24 cellular contexts compared by ENCODE assay signal in genomic region chr16:48617104-48617503, GRCh38. TPM values are rescaled to one million over a fixed set of nuclear protein-coding genes. Genes with fewer than 3 reads are reported as not detected.
DNase-seq lines count a peak whose midpoint lies in the region; ATAC-seq and TF ChIP-seq lines count a peak whose summit lies in the region.
"Had no signal": no experiment of that assay in that cellular context is flagged by ENCODE, and none has a peak within 500 bp of the region (broad histone marks: within the 10 kb centered on the region; RNA-seq: fewer than 3 reads in every experiment).

No MANE protein-coding gene starts in this region.

- H3K36me3 ChIP-seq in esophagus muscularis mucosa (no peaks in the 10 kb centered on the region), gastrocnemius medialis (no peaks in the 10 kb centered on the region)
- H3K36me3 ChIP-seq in effector memory CD4-positive, alpha-beta T cell (ENCODE audit: control insufficient read depth, insufficient read depth, low read length), result no peaks in the 10 kb centered on the region
- H3K36me3 ChIP-seq: neutrophil, right lobe of liver, transverse colon had no signal

- in situ Hi-C loops in gastrocnemius medialis (cut with MboI; ENCODE audit: low sequenced_read_pairs in 4 of 4), result loop anchor here in 1 of 4 donors (10.0 kb wide), 1 partner anchor 52 kb away; no protein-coding TSS in a partner anchor

- DNase-seq in activated CD8-positive, alpha-beta memory T cell treated with anti-CD3 and anti-CD28 coated beads for 24 hours, result peak; percentile 35
- no peak for DNase-seq in activated CD8-positive, alpha-beta memory T cell treated with anti-CD3 and anti-CD28 coated beads, Interleukin-2, amount 50 U/mL, for 4 hours
- DNase-seq in GF-D8 (lab: John Stamatoyannopoulos, UW) (peak; percentile 23), esophagus muscularis mucosa (ENCODE audit: extremely low spot score) (no peak), gastrocnemius medialis (no peak), SW480 (ENCODE audit: low spot score) (no peak), NCI-H526 (lab: John Stamatoyannopoulos, UW) (no peak)
- no peak for DNase-seq in effector memory CD4-positive, alpha-beta T cell
- DNase-seq: 8988T; activated B cell treated with CpG ODN at 0.5 μM for 24 hours; activated CD4-positive, alpha-beta T cell treated with anti-CD3 and anti-CD28 coated beads, Interleukin-2, amount 10 ng/mL, durations not matched to agents 7 days and 5 days; activated gamma-delta T cell treated with Interleukin-2 at 50 U/mL for 16 hours; activated naive CD8-positive, alpha-beta T cell treated with anti-CD3 and anti-CD28 coated beads, Interleukin-2, amount 10 ng/mL, durations not matched to agents 7 days and 5 days; activated T-cell treated with anti-CD3 and anti-CD28 coated beads, Interleukin-2, amount 50 U/mL, for 48 hours; CD4-positive, CD25-positive, alpha-beta regulatory T cell; GOT3; kidney; mesenchymal stem cell; NCI-H187 treated with DMSO at 0.1 percent for 48 hours; NCI-H510A; transverse colon had no signal

- H3K4me1 ChIP-seq in esophagus muscularis mucosa (peaks cover 21 to 53% (median 46%) of the 10 kb centered on the region in 4 donors), gastrocnemius medialis (peaks cover 9 to 16% of the 10 kb centered on the region in 2 donors)
- H3K4me1 ChIP-seq in effector memory CD4-positive, alpha-beta T cell (ENCODE audit: control insufficient read depth, insufficient read depth, low read length, poor library complexity, severe bottlenecking), result peaks cover 8% of the 10 kb centered on the region

- TF ChIP-seq CTCF in esophagus muscularis mucosa (IDR thresholded peaks at IDR 0.05) (no peak), gastrocnemius medialis (IDR thresholded peaks at IDR 0.05 in 4 of 5, conservative IDR thresholded peaks at IDR 0.05 in 1 of 5) (no peak)

- WGBS in esophagus muscularis mucosa, result 69% methylated on average over 7 of the region's 7 CpGs

- H3K27ac ChIP-seq in esophagus muscularis mucosa (replicated peaks in 1 of 4), result peak overlapping the region; percentile 35 to 68 (median 61)
- peak overlapping the region in 3 of 4 donors; percentile 21 to 35 (median 31) for H3K27ac ChIP-seq in gastrocnemius medialis
- H3K27ac ChIP-seq in effector memory CD4-positive, alpha-beta T cell (ENCODE audit: insufficient read depth, low read length, poor library complexity, severe bottlenecking), result no peak overlapping the region
- H3K27ac ChIP-seq: right lobe of liver had no signal

- no peak for TF ChIP-seq POLR2A in esophagus muscularis mucosa (IDR thresholded peaks at IDR 0.05; ENCODE audit: low read depth)
- TF ChIP-seq POLR2A in gastrocnemius medialis (IDR thresholded peaks at IDR 0.05), result no peak

- TF ChIP-seq EP300 in esophagus muscularis mucosa (IDR thresholded peaks at IDR 0.05), result no peak

- H3K9me3 ChIP-seq in esophagus muscularis mucosa (no peaks in the 10 kb centered on the region), gastrocnemius medialis (no peaks in the 10 kb centered on the region)
- H3K9me3 ChIP-seq in effector memory CD4-positive, alpha-beta T cell (ENCODE audit: control insufficient read depth, low read length), result no peaks in the 10 kb centered on the region
- H3K9me3 ChIP-seq: neutrophil, right lobe of liver, transverse colon had no signal

- intact Hi-C loops in esophagus muscularis mucosa (cut with DNase I) (no loop called here), gastrocnemius medialis (cut with DNase I; ENCODE audit: low total_unique reads) (loop anchor here (10.0 kb wide), 1 partner anchor 162 kb away; no protein-coding TSS in a partner anchor)

- H3K4me3 ChIP-seq in esophagus muscularis mucosa (no peak overlapping the region), gastrocnemius medialis (no peak overlapping the region)
- H3K4me3 ChIP-seq in effector memory CD4-positive, alpha-beta T cell (ENCODE audit: insufficient read depth, low read depth, low read length, poor library complexity, severe bottlenecking), result no peak overlapping the region
- H3K4me3 ChIP-seq: right lobe of liver, transverse colon had no signal

- no peaks in the 10 kb centered on the region for H3K27me3 ChIP-seq in esophagus muscularis mucosa
- H3K27me3 ChIP-seq in gastrocnemius medialis, result no peaks in the 10 kb centered on the region
- no peaks in the 10 kb centered on the region for H3K27me3 ChIP-seq in effector memory CD4-positive, alpha-beta T cell (replicated peaks; ENCODE audit: control insufficient read depth, insufficient read depth, low read length, poor library complexity, severe bottlenecking)
- H3K27me3 ChIP-seq: right lobe of liver, transverse colon had no signal

- ATAC-seq in gastrocnemius medialis, result no peak
- ATAC-seq: esophagus mucosa had no signal

RNA-seq across cellular contexts. Expression of gene N4BP1, which starts 7.1 kb away (rescaled TPM):
- 10 to 100 TPM; 18.3 to 25.9 (median 20.0) TPM for total RNA-seq in esophagus muscularis mucosa
- total RNA-seq in gastrocnemius medialis, result 10 to 100 TPM; 11.2 to 22.0 (median 16.6) TPM

Comparison
In these comparisons a context has a peak if more than half of its experiments do, and no peak if none do; other contexts are left out.
1. DNase-seq: peak in activated CD8-positive, alpha-beta memory T cell treated with anti-CD3 and anti-CD28 coated beads for 24 hours (single experiment) and GF-D8 (single experiment); none in activated CD8-positive, alpha-beta memory T cell treated with anti-CD3 and anti-CD28 coated beads, Interleukin-2, amount 50 U/mL, for 4 hours (single experiment), esophagus muscularis mucosa (single experiment), gastrocnemius medialis (0 of 2), SW480 (single experiment), NCI-H526 (0 of 2) and effector memory CD4-positive, alpha-beta T cell (0 of 3).